In genomic region chr22:22906907-22907550, GRCh38 we compare ENCODE assay signal across 1 cellular context.
A peak's percentile ranks its signal among the peaks of the same experiment; 100 is the strongest.
TF ChIP-seq lines count a peak whose summit lies in the region.

No MANE protein-coding gene starts in this region.

TF ChIP-seq in GM12878, 131 proteins besides CTCF, POLR2A, EP300 and RAD21 (continues in another document):
- TF ChIP-seq ATF3 (IDR thresholded peaks at IDR 0.05; ENCODE audit: borderline replicate concordance, extremely low read depth, low read depth, low read length): no peak
- TF ChIP-seq CUX1 (IDR thresholded peaks at IDR 0.05; ENCODE audit: insufficient replicate concordance, low read depth, low read length): no peak
- TF ChIP-seq PKNOX1 (IDR thresholded peaks at IDR 0.05): no peak
- no peak for TF ChIP-seq CBX5 (IDR thresholded peaks at IDR 0.05; ENCODE audit: low read depth)
- TF ChIP-seq CREM (IDR thresholded peaks at IDR 0.05; ENCODE audit: low read depth): peak; percentile 18; the same call in 1 of the 2 replicates
- TF ChIP-seq TAF1 (IDR thresholded peaks at IDR 0.05; ENCODE audit: borderline replicate concordance, low read depth, low read length): 0 out of 2 replicates have a peak, but pooled peaks have one; percentile 20
- no peak for TF ChIP-seq NRF1 (conservative IDR thresholded peaks at IDR 0.05; ENCODE audit: low read depth, low read length)
- TF ChIP-seq E4F1 (IDR thresholded peaks at IDR 0.05; ENCODE audit: borderline replicate concordance, partially characterized antibody): no peak
- peak; percentile 33; the same call in 1 of the 2 replicates for TF ChIP-seq ATF2 (IDR thresholded peaks at IDR 0.05; ENCODE audit: low read length)
- TF ChIP-seq HCFC1 (IDR thresholded peaks at IDR 0.05; ENCODE audit: low read length): no peak
- TF ChIP-seq SMAD5 (IDR thresholded peaks at IDR 0.05; ENCODE audit: low read depth): peak; percentile 98
- TF ChIP-seq CBFB (IDR thresholded peaks at IDR 0.05; ENCODE audit: low read depth): peak; percentile 52; the same call in 1 of the 2 replicates
- TF ChIP-seq BCLAF1 (IDR thresholded peaks at IDR 0.05): no peak
- TF ChIP-seq ZNF622 (IDR thresholded peaks at IDR 0.05): no peak
- no peak for TF ChIP-seq ZBTB33 (IDR thresholded peaks at IDR 0.05)
- no peak for TF ChIP-seq FOS (IDR thresholded peaks at IDR 0.05; ENCODE audit: borderline replicate concordance, extremely low read depth, insufficient read length)
- peak; percentile 11; the same call in 1 of the 2 replicates for TF ChIP-seq MEF2A (IDR thresholded peaks at IDR 0.05; ENCODE audit: insufficient read depth, low read depth, low read length)
- TF ChIP-seq HDAC2 (IDR thresholded peaks at IDR 0.05): no peak
- no peak for TF ChIP-seq BACH1 (IDR thresholded peaks at IDR 0.05; ENCODE audit: borderline replicate concordance)
- TF ChIP-seq NFIC (IDR thresholded peaks at IDR 0.05; ENCODE audit: low read depth, low read length): no peak; the same call in 1 of the 2 replicates
- no peak for TF ChIP-seq ESRRA (IDR thresholded peaks at IDR 0.05; ENCODE audit: low read length)
- no peak for TF ChIP-seq ZNF24 (IDR thresholded peaks at IDR 0.05)
- TF ChIP-seq KLF5 (IDR thresholded peaks at IDR 0.05; ENCODE audit: partially characterized antibody): no peak
- TF ChIP-seq CREB1 (IDR thresholded peaks at IDR 0.05; ENCODE audit: low read depth): 0 out of 2 replicates have a peak, but pooled peaks have one; percentile 49
- no peak for TF ChIP-seq KAT2A (conservative IDR thresholded peaks at IDR 0.05; ENCODE audit: control insufficient read depth, low read depth, low read length)
- TF ChIP-seq BRCA1 (IDR thresholded peaks at IDR 0.05; ENCODE audit: low read depth, low read length): no peak
- no peak for TF ChIP-seq NFYA (IDR thresholded peaks at IDR 0.05; ENCODE audit: borderline replicate concordance, low read depth, low read length)
- no peak for TF ChIP-seq PBX3 (IDR thresholded peaks at IDR 0.05; ENCODE audit: insufficient replicate concordance, low read depth, low read length)
- TF ChIP-seq ELK1 (IDR thresholded peaks at IDR 0.05; ENCODE audit: low read depth, low read length): no peak
- TF ChIP-seq POU2F2 (IDR thresholded peaks at IDR 0.05; ENCODE audit: borderline replicate concordance, low read depth, low read length): peak; percentile 61; the same call in 2 of the 3 replicates
- no peak for TF ChIP-seq GABPA (IDR thresholded peaks at IDR 0.05; ENCODE audit: low read depth)
- TF ChIP-seq HDGF (IDR thresholded peaks at IDR 0.05): no peak
- no peak for TF ChIP-seq TCF12 (IDR thresholded peaks at IDR 0.05; ENCODE audit: low read depth, low read length)
- TF ChIP-seq ZNF384 (IDR thresholded peaks at IDR 0.05; ENCODE audit: borderline replicate concordance, low read depth, low read length): no peak
- no peak for TF ChIP-seq MXI1 (IDR thresholded peaks at IDR 0.05; ENCODE audit: low read depth, low read length)
- no peak for TF ChIP-seq RELA (IDR thresholded peaks at IDR 0.05; ENCODE audit: borderline replicate concordance, partially characterized antibody)
- no peak for TF ChIP-seq RAD51 (IDR thresholded peaks at IDR 0.05)
- TF ChIP-seq CHD4 (IDR thresholded peaks at IDR 0.05): no peak
- TF ChIP-seq ZBED1 (IDR thresholded peaks at IDR 0.05; ENCODE audit: borderline replicate concordance): peak; percentile 98
- TF ChIP-seq ZNF274 (IDR thresholded peaks at IDR 0.05; ENCODE audit: insufficient read depth, insufficient read length): no peak
- TF ChIP-seq SIN3A (IDR thresholded peaks at IDR 0.05; ENCODE audit: low read depth, low read length): no peak
